18 cellular contexts compared by ENCODE assay signal in genomic region chr12:124361074-124361965, GRCh38.
DNase-seq lines count a peak whose midpoint lies in the region; ATAC-seq and TF ChIP-seq lines count a peak whose summit lies in the region.
"Had no signal": no experiment of that assay in that cellular context is flagged by ENCODE, and none has a peak within 500 bp of the region (broad histone marks: within the 10 kb centered on the region; RNA-seq: fewer than 3 reads in every experiment).

No MANE protein-coding gene starts in this region.

- H3K4me3 Mint-ChIP-seq in activated T-cell treated with anti-CD3 and anti-CD28 coated beads, Interleukin-2, amount 50 U/mL, for 24 hours = no peak overlapping the region
- H3K4me3 Mint-ChIP-seq in brain = no peak overlapping the region
- no peak overlapping the region for H3K4me3 Mint-ChIP-seq in stimulated activated effector memory CD8-positive, alpha-beta T cell treated with anti-CD3 and anti-CD28 coated beads, Interleukin-12 subunit alpha, Interleukin-12 subunit beta, amount 100 ng/mL, for 72 hours
- H3K4me3 Mint-ChIP-seq: CD4-positive, alpha-beta memory T cell had no signal

- peaks cover 57% of the 10 kb centered on the region for H3K36me3 Mint-ChIP-seq in activated T-cell treated with anti-CD3 and anti-CD28 coated beads, Interleukin-2, amount 50 U/mL, for 24 hours (ENCODE audit: low read depth)
- H3K36me3 Mint-ChIP-seq in brain = peaks cover 38% of the 10 kb centered on the region
- peaks cover 54% of the 10 kb centered on the region for H3K36me3 Mint-ChIP-seq in stimulated activated effector memory CD8-positive, alpha-beta T cell treated with anti-CD3 and anti-CD28 coated beads, Interleukin-12 subunit alpha, Interleukin-12 subunit beta, amount 100 ng/mL, for 72 hours

- ATAC-seq in stimulated activated effector memory CD8-positive, alpha-beta T cell treated with anti-CD3 and anti-CD28 coated beads, Interleukin-12 subunit alpha, Interleukin-12 subunit beta, amount 100 ng/mL, for 72 hours = no peak
- ATAC-seq in HG03432 (IDR thresholded peaks at IDR 0.05; ENCODE audit: unreplicated experiment) = no peak
- no peak for ATAC-seq in HG03025 (IDR thresholded peaks at IDR 0.05; ENCODE audit: low FRiP score, unreplicated experiment)
- ATAC-seq: GM12878 had no signal

- no peaks in the 10 kb centered on the region for H3K27me3 Mint-ChIP-seq in activated T-cell treated with anti-CD3 and anti-CD28 coated beads, Interleukin-2, amount 50 U/mL, for 24 hours
- no peaks in the 10 kb centered on the region for H3K27me3 Mint-ChIP-seq in brain
- H3K27me3 Mint-ChIP-seq: CD4-positive, alpha-beta memory T cell had no signal

- H3K4me1 Mint-ChIP-seq in activated T-cell treated with anti-CD3 and anti-CD28 coated beads, Interleukin-2, amount 50 U/mL, for 24 hours (ENCODE audit: low read depth) = no peaks in the 10 kb centered on the region
- H3K4me1 Mint-ChIP-seq in brain = peaks cover 4% of the 10 kb centered on the region
- H3K4me1 Mint-ChIP-seq in stimulated activated effector memory CD8-positive, alpha-beta T cell treated with anti-CD3 and anti-CD28 coated beads, Interleukin-12 subunit alpha, Interleukin-12 subunit beta, amount 100 ng/mL, for 72 hours = peaks cover 18% of the 10 kb centered on the region

- no peaks in the 10 kb centered on the region for H3K9me3 Mint-ChIP-seq in activated T-cell treated with anti-CD3 and anti-CD28 coated beads, Interleukin-2, amount 50 U/mL, for 24 hours
- H3K9me3 Mint-ChIP-seq in brain = no peaks in the 10 kb centered on the region
- H3K9me3 Mint-ChIP-seq in stimulated activated effector memory CD8-positive, alpha-beta T cell treated with anti-CD3 and anti-CD28 coated beads, Interleukin-12 subunit alpha, Interleukin-12 subunit beta, amount 100 ng/mL, for 72 hours = no peaks in the 10 kb centered on the region
- H3K9me3 Mint-ChIP-seq: CD4-positive, alpha-beta memory T cell had no signal

- no peak overlapping the region for H3K4me3 ChIP-seq in fibroblast of the aortic adventitia (ENCODE audit: low read depth, low read length)
- H3K4me3 ChIP-seq: GM12878 had no signal

- H3K27ac Mint-ChIP-seq in activated T-cell treated with anti-CD3 and anti-CD28 coated beads, Interleukin-2, amount 50 U/mL, for 24 hours = peak overlapping the region; percentile 26
- peak overlapping the region in 3 of 5 experiments; percentile 50 to 81 (median 56) for H3K27ac Mint-ChIP-seq in brain
- H3K27ac Mint-ChIP-seq in stimulated activated effector memory CD8-positive, alpha-beta T cell treated with anti-CD3 and anti-CD28 coated beads, Interleukin-12 subunit alpha, Interleukin-12 subunit beta, amount 100 ng/mL, for 72 hours = peak overlapping the region; percentile 52

- DNase-seq in activated T-cell treated with anti-CD3 and anti-CD28 coated beads, Interleukin-2, amount 50 U/mL, for 24 hours = no peak
- no peak for DNase-seq in activated T-cell treated with anti-CD3 and anti-CD28 coated beads, Interleukin-2, amount 50 U/mL, for 48 hours
- DNase-seq in fibroblast of the aortic adventitia (ENCODE audit: low read depth) (peak; percentile 44), HPDE6-E6E7 (ENCODE audit: extremely low spot score) (no peak)
- no peak for DNase-seq in stimulated activated effector memory CD8-positive, alpha-beta T cell treated with anti-CD3 and anti-CD28 coated beads, Interleukin-12 subunit alpha, Interleukin-12 subunit beta, amount 100 ng/mL, for 72 hours (ENCODE audit: low spot score in 2 of 2)
- DNase-seq: activated CD4-positive, alpha-beta T cell treated with anti-CD3 and anti-CD28 coated beads for 4 hours; CD4-positive, alpha-beta memory T cell; cortex of kidney; foreskin melanocyte; KG1; NCI-H2227 treated with DMSO at 0.1 percent for 48 hours; NK-92 treated with Interleukin-12 subunit alpha and Interleukin-12 subunit beta, amount 100 ng/mL, for 24 hours; occipital lobe; stimulated activated CD4-positive, alpha-beta T cell treated with anti-CD3 and anti-CD28 coated beads, Interleukin-12 subunit alpha, Interleukin-12 subunit beta, amount 100 ng/mL, for 4 hours had no signal

- TF ChIP-seq CTCF in brain (conservative IDR thresholded peaks at IDR 0.05) (no peak), fibroblast of the aortic adventitia (IDR thresholded peaks at IDR 0.05; ENCODE audit: insufficient read depth, low read length) (no peak)
